In genomic region chr20:50278684-50279531, GRCh38 we compare ENCODE assay signal across 1 cellular context.
TF ChIP-seq lines count a peak whose summit lies in the region.

No MANE protein-coding gene starts in this region.

TF ChIP-seq in HepG2, 621 proteins besides CTCF, POLR2A, EP300 and RAD21 (continued from another document and continues in another):
- TF ChIP-seq, protein P1, sequence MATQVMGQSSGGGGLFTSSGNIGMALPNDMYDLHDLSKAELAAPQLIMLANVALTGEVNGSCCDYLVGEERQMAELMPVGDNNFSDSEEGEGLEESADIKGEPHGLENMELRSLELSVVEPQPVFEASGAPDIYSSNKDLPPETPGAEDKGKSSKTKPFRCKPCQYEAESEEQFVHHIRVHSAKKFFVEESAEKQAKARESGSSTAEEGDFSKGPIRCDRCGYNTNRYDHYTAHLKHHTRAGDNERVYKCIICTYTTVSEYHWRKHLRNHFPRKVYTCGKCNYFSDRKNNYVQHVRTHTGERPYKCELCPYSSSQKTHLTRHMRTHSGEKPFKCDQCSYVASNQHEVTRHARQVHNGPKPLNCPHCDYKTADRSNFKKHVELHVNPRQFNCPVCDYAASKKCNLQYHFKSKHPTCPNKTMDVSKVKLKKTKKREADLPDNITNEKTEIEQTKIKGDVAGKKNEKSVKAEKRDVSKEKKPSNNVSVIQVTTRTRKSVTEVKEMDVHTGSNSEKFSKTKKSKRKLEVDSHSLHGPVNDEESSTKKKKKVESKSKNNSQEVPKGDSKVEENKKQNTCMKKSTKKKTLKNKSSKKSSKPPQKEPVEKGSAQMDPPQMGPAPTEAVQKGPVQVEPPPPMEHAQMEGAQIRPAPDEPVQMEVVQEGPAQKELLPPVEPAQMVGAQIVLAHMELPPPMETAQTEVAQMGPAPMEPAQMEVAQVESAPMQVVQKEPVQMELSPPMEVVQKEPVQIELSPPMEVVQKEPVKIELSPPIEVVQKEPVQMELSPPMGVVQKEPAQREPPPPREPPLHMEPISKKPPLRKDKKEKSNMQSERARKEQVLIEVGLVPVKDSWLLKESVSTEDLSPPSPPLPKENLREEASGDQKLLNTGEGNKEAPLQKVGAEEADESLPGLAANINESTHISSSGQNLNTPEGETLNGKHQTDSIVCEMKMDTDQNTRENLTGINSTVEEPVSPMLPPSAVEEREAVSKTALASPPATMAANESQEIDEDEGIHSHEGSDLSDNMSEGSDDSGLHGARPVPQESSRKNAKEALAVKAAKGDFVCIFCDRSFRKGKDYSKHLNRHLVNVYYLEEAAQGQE (IDR thresholded peaks at IDR 0.05; ENCODE audit: borderline replicate concordance in 1 of 2, low read depth in 1 of 2, low read length in 2 of 2) = no peak
- TF ChIP-seq MYNN (CRISPR knock-in tag; IDR thresholded peaks at IDR 0.05; ENCODE audit: low read depth) (peak; percentile 36; the same call in 1 of the 2 replicates), GABPB1 (CRISPR knock-in tag; IDR thresholded peaks at IDR 0.05) (peak; percentile 48; the same call in 1 of the 2 replicates), ZNF570 (CRISPR knock-in tag; IDR thresholded peaks at IDR 0.05; ENCODE audit: borderline replicate concordance) (no peak), GRHL1 (CRISPR knock-in tag; conservative IDR thresholded peaks at IDR 0.05) (no peak), KDM1A (CRISPR knock-in tag; IDR thresholded peaks at IDR 0.05) (peak; percentile 99), SP5 (CRISPR knock-in tag; IDR thresholded peaks at IDR 0.05; ENCODE audit: borderline replicate concordance, low read depth) (no peak), NBN (conservative IDR thresholded peaks at IDR 0.05) (no peak), THRA (CRISPR knock-in tag; IDR thresholded peaks at IDR 0.05; ENCODE audit: borderline replicate concordance) (peak; percentile 89), ZNF282 (IDR thresholded peaks at IDR 0.05; ENCODE audit: partially characterized antibody) (no peak), NR2F2 (IDR thresholded peaks at IDR 0.05; ENCODE audit: borderline replicate concordance, low read depth) (peak; percentile 38; the same call in 1 of the 2 replicates), NFRKB (IDR thresholded peaks at IDR 0.05) (no peak), ZNF335 (CRISPR knock-in tag; IDR thresholded peaks at IDR 0.05) (no peak), ZNF318 (CRISPR knock-in tag; IDR thresholded peaks at IDR 0.05) (no peak; the same call in 1 of the 2 replicates), ZNF30 (CRISPR knock-in tag; IDR thresholded peaks at IDR 0.05) (no peak), ZNF713 (CRISPR knock-in tag; IDR thresholded peaks at IDR 0.05) (no peak), KLF6 (CRISPR knock-in tag; IDR thresholded peaks at IDR 0.05) (no peak), FOXP1 (IDR thresholded peaks at IDR 0.05) (no peak), FOXP1 (CRISPR knock-in tag; IDR thresholded peaks at IDR 0.05) (0 out of 2 replicates have a peak, but pooled peaks have one; percentile 13), BHLHE40 (IDR thresholded peaks at IDR 0.05; ENCODE audit: low read length) (no peak), ZBED4 (CRISPR knock-in tag; IDR thresholded peaks at IDR 0.05; ENCODE audit: borderline replicate concordance) (peak; percentile 95), SMAD9 (CRISPR knock-in tag; IDR thresholded peaks at IDR 0.05) (peak; percentile 83; the same call in 1 of the 2 replicates), KLF15 (CRISPR knock-in tag; IDR thresholded peaks at IDR 0.05; ENCODE audit: borderline replicate concordance) (no peak)
- TF ChIP-seq, protein P2, sequence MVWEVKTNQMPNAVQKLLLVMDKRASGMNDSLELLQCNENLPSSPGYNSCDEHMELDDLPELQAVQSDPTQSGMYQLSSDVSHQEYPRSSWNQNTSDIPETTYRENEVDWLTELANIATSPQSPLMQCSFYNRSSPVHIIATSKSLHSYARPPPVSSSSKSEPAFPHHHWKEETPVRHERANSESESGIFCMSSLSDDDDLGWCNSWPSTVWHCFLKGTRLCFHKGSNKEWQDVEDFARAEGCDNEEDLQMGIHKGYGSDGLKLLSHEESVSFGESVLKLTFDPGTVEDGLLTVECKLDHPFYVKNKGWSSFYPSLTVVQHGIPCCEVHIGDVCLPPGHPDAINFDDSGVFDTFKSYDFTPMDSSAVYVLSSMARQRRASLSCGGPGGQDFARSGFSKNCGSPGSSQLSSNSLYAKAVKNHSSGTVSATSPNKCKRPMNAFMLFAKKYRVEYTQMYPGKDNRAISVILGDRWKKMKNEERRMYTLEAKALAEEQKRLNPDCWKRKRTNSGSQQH (CRISPR knock-in tag; IDR thresholded peaks at IDR 0.05; ENCODE audit: low read depth) = no peak; the same call in 1 of the 2 replicates
- TF ChIP-seq, protein P3, sequence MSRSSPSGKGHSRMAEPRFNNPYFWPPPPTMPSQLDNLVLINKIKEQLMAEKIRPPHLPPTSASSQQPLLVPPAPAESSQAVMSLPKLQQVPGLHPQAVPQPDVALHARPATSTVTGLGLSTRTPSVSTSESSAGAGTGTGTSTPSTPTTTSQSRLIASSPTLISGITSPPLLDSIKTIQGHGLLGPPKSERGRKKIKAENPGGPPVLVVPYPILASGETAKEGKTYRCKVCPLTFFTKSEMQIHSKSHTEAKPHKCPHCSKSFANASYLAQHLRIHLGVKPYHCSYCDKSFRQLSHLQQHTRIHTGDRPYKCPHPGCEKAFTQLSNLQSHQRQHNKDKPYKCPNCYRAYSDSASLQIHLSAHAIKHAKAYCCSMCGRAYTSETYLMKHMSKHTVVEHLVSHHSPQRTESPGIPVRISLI (CRISPR knock-in tag; IDR thresholded peaks at IDR 0.05; ENCODE audit: borderline replicate concordance) = no peak
- TF ChIP-seq, protein P4, sequence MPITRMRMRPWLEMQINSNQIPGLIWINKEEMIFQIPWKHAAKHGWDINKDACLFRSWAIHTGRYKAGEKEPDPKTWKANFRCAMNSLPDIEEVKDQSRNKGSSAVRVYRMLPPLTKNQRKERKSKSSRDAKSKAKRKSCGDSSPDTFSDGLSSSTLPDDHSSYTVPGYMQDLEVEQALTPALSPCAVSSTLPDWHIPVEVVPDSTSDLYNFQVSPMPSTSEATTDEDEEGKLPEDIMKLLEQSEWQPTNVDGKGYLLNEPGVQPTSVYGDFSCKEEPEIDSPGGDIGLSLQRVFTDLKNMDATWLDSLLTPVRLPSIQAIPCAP (CRISPR knock-in tag; IDR thresholded peaks at IDR 0.05; ENCODE audit: low read depth) = no peak
- TF ChIP-seq, protein P5, sequence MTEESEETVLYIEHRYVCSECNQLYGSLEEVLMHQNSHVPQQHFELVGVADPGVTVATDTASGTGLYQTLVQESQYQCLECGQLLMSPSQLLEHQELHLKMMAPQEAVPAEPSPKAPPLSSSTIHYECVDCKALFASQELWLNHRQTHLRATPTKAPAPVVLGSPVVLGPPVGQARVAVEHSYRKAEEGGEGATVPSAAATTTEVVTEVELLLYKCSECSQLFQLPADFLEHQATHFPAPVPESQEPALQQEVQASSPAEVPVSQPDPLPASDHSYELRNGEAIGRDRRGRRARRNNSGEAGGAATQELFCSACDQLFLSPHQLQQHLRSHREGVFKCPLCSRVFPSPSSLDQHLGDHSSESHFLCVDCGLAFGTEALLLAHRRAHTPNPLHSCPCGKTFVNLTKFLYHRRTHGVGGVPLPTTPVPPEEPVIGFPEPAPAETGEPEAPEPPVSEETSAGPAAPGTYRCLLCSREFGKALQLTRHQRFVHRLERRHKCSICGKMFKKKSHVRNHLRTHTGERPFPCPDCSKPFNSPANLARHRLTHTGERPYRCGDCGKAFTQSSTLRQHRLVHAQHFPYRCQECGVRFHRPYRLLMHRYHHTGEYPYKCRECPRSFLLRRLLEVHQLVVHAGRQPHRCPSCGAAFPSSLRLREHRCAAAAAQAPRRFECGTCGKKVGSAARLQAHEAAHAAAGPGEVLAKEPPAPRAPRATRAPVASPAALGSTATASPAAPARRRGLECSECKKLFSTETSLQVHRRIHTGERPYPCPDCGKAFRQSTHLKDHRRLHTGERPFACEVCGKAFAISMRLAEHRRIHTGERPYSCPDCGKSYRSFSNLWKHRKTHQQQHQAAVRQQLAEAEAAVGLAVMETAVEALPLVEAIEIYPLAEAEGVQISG (CRISPR knock-in tag; IDR thresholded peaks at IDR 0.05) = peak; percentile 84
